Comparison of ENCODE assay signal across 1 cellular context in the genomic region with DNA sequence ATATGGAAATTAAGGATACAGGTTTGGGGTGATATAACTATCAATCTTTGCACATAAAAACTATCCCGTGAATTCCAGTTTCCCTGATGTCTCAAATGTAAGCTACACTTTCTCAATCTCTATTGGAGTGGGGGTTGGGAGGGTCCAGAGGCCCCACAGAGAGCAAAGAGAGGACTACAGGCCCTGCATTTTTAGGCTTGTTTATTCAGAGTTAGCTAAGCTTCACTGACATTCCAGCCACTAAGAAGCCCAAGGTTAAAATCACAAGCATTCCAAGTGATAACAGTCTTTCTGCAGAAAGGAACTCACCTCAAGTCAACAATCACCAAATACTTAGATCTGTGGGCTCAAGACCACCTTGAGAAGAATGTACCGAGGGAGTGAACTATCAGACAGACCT.
A peak's percentile ranks its signal among the peaks of the same experiment; 100 is the strongest.
TF ChIP-seq lines count a peak whose summit lies in the region.

No MANE protein-coding gene starts in this region.

TF ChIP-seq in HepG2, 621 proteins besides CTCF, POLR2A, EP300 and RAD21 (continued from another document and continues in another):
- TF ChIP-seq, protein P1, sequence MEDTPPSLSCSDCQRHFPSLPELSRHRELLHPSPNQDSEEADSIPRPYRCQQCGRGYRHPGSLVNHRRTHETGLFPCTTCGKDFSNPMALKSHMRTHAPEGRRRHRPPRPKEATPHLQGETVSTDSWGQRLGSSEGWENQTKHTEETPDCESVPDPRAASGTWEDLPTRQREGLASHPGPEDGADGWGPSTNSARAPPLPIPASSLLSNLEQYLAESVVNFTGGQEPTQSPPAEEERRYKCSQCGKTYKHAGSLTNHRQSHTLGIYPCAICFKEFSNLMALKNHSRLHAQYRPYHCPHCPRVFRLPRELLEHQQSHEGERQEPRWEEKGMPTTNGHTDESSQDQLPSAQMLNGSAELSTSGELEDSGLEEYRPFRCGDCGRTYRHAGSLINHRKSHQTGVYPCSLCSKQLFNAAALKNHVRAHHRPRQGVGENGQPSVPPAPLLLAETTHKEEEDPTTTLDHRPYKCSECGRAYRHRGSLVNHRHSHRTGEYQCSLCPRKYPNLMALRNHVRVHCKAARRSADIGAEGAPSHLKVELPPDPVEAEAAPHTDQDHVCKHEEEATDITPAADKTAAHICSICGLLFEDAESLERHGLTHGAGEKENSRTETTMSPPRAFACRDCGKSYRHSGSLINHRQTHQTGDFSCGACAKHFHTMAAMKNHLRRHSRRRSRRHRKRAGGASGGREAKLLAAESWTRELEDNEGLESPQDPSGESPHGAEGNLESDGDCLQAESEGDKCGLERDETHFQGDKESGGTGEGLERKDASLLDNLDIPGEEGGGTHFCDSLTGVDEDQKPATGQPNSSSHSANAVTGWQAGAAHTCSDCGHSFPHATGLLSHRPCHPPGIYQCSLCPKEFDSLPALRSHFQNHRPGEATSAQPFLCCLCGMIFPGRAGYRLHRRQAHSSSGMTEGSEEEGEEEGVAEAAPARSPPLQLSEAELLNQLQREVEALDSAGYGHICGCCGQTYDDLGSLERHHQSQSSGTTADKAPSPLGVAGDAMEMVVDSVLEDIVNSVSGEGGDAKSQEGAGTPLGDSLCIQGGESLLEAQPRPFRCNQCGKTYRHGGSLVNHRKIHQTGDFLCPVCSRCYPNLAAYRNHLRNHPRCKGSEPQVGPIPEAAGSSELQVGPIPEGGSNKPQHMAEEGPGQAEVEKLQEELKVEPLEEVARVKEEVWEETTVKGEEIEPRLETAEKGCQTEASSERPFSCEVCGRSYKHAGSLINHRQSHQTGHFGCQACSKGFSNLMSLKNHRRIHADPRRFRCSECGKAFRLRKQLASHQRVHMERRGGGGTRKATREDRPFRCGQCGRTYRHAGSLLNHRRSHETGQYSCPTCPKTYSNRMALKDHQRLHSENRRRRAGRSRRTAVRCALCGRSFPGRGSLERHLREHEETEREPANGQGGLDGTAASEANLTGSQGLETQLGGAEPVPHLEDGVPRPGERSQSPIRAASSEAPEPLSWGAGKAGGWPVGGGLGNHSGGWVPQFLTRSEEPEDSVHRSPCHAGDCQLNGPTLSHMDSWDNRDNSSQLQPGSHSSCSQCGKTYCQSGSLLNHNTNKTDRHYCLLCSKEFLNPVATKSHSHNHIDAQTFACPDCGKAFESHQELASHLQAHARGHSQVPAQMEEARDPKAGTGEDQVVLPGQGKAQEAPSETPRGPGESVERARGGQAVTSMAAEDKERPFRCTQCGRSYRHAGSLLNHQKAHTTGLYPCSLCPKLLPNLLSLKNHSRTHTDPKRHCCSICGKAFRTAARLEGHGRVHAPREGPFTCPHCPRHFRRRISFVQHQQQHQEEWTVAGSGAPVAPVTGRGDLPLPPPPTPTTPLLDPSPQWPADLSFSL (CRISPR knock-in tag; IDR thresholded peaks at IDR 0.05) = no peak
- peak; percentile 54 for TF ChIP-seq ZEB1 (IDR thresholded peaks at IDR 0.05; ENCODE audit: insufficient replicate concordance, low read depth)
- TF ChIP-seq ZNF124 (CRISPR knock-in tag; IDR thresholded peaks at IDR 0.05) = 0 out of 2 replicates have a peak, but pooled peaks have one; percentile 44
- TF ChIP-seq ZNF788 (CRISPR knock-in tag; IDR thresholded peaks at IDR 0.05; ENCODE audit: borderline replicate concordance) = no peak; the same call in 1 of the 2 replicates
- TF ChIP-seq KMT2A (CRISPR knock-in tag; IDR thresholded peaks at IDR 0.05) = no peak
- peak; percentile 89 for TF ChIP-seq FOXO1 (CRISPR knock-in tag; IDR thresholded peaks at IDR 0.05)
- no peak for TF ChIP-seq ZBTB1 (CRISPR knock-in tag; IDR thresholded peaks at IDR 0.05; ENCODE audit: borderline replicate concordance)
- TF ChIP-seq RARA (CRISPR knock-in tag; IDR thresholded peaks at IDR 0.05) = peak; percentile 59
- TF ChIP-seq, protein P2, sequence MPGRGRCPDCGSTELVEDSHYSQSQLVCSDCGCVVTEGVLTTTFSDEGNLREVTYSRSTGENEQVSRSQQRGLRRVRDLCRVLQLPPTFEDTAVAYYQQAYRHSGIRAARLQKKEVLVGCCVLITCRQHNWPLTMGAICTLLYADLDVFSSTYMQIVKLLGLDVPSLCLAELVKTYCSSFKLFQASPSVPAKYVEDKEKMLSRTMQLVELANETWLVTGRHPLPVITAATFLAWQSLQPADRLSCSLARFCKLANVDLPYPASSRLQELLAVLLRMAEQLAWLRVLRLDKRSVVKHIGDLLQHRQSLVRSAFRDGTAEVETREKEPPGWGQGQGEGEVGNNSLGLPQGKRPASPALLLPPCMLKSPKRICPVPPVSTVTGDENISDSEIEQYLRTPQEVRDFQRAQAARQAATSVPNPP (CRISPR knock-in tag; IDR thresholded peaks at IDR 0.05) = no peak; the same call in 1 of the 2 replicates
- peak; percentile 82 for TF ChIP-seq MIXL1 (CRISPR knock-in tag; IDR thresholded peaks at IDR 0.05)
- TF ChIP-seq, protein P3, sequence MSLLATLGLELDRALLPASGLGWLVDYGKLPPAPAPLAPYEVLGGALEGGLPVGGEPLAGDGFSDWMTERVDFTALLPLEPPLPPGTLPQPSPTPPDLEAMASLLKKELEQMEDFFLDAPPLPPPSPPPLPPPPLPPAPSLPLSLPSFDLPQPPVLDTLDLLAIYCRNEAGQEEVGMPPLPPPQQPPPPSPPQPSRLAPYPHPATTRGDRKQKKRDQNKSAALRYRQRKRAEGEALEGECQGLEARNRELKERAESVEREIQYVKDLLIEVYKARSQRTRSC (CRISPR knock-in tag; IDR thresholded peaks at IDR 0.05; ENCODE audit: low read depth) = no peak
- TF ChIP-seq SP5 (CRISPR knock-in tag; IDR thresholded peaks at IDR 0.05; ENCODE audit: borderline replicate concordance, low read depth) = 0 out of 2 replicates have a peak, but pooled peaks have one; percentile 13
- TF ChIP-seq, protein P4, sequence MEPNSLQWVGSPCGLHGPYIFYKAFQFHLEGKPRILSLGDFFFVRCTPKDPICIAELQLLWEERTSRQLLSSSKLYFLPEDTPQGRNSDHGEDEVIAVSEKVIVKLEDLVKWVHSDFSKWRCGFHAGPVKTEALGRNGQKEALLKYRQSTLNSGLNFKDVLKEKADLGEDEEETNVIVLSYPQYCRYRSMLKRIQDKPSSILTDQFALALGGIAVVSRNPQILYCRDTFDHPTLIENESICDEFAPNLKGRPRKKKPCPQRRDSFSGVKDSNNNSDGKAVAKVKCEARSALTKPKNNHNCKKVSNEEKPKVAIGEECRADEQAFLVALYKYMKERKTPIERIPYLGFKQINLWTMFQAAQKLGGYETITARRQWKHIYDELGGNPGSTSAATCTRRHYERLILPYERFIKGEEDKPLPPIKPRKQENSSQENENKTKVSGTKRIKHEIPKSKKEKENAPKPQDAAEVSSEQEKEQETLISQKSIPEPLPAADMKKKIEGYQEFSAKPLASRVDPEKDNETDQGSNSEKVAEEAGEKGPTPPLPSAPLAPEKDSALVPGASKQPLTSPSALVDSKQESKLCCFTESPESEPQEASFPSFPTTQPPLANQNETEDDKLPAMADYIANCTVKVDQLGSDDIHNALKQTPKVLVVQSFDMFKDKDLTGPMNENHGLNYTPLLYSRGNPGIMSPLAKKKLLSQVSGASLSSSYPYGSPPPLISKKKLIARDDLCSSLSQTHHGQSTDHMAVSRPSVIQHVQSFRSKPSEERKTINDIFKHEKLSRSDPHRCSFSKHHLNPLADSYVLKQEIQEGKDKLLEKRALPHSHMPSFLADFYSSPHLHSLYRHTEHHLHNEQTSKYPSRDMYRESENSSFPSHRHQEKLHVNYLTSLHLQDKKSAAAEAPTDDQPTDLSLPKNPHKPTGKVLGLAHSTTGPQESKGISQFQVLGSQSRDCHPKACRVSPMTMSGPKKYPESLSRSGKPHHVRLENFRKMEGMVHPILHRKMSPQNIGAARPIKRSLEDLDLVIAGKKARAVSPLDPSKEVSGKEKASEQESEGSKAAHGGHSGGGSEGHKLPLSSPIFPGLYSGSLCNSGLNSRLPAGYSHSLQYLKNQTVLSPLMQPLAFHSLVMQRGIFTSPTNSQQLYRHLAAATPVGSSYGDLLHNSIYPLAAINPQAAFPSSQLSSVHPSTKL (CRISPR knock-in tag; IDR thresholded peaks at IDR 0.05) = peak; percentile 92
- TF ChIP-seq, protein P5, sequence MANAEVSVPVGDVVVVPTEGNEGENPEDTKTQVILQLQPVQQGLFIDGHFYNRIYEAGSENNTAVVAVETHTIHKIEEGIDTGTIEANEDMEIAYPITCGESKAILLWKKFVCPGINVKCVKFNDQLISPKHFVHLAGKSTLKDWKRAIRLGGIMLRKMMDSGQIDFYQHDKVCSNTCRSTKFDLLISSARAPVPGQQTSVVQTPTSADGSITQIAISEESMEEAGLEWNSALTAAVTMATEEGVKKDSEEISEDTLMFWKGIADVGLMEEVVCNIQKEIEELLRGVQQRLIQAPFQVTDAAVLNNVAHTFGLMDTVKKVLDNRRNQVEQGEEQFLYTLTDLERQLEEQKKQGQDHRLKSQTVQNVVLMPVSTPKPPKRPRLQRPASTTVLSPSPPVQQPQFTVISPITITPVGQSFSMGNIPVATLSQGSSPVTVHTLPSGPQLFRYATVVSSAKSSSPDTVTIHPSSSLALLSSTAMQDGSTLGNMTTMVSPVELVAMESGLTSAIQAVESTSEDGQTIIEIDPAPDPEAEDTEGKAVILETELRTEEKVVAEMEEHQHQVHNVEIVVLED (CRISPR knock-in tag; IDR thresholded peaks at IDR 0.05; ENCODE audit: borderline replicate concordance) = no peak; the same call in 1 of the 2 replicates
- no peak for TF ChIP-seq NFKBIZ (CRISPR knock-in tag; IDR thresholded peaks at IDR 0.05)
- TF ChIP-seq, protein P6, sequence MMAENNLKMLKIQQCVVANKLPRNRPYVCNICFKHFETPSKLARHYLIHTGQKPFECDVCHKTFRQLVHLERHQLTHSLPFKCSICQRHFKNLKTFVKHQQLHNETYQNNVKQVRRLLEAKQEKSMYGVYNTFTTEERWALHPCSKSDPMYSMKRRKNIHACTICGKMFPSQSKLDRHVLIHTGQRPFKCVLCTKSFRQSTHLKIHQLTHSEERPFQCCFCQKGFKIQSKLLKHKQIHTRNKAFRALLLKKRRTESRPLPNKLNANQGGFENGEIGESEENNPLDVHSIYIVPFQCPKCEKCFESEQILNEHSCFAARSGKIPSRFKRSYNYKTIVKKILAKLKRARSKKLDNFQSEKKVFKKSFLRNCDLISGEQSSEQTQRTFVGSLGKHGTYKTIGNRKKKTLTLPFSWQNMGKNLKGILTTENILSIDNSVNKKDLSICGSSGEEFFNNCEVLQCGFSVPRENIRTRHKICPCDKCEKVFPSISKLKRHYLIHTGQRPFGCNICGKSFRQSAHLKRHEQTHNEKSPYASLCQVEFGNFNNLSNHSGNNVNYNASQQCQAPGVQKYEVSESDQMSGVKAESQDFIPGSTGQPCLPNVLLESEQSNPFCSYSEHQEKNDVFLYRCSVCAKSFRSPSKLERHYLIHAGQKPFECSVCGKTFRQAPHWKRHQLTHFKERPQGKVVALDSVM (CRISPR knock-in tag; IDR thresholded peaks at IDR 0.05) = no peak
- no peak for TF ChIP-seq MBD4 (IDR thresholded peaks at IDR 0.05; ENCODE audit: borderline replicate concordance, low read length)
- no peak for TF ChIP-seq ISX (CRISPR knock-in tag; conservative IDR thresholded peaks at IDR 0.05)
- no peak for TF ChIP-seq ZNF674 (CRISPR knock-in tag; IDR thresholded peaks at IDR 0.05; ENCODE audit: low read depth)
- TF ChIP-seq HOXA7 (CRISPR knock-in tag; IDR thresholded peaks at IDR 0.05) = no peak
- no peak for TF ChIP-seq SIN3A (IDR thresholded peaks at IDR 0.05; ENCODE audit: borderline replicate concordance, low read depth, low read length)
- TF ChIP-seq ZBTB3 (CRISPR knock-in tag; IDR thresholded peaks at IDR 0.05; ENCODE audit: borderline replicate concordance, low read depth) = no peak
- TF ChIP-seq ZNF207 (IDR thresholded peaks at IDR 0.05; ENCODE audit: borderline replicate concordance) = no peak
- TF ChIP-seq, protein P7, sequence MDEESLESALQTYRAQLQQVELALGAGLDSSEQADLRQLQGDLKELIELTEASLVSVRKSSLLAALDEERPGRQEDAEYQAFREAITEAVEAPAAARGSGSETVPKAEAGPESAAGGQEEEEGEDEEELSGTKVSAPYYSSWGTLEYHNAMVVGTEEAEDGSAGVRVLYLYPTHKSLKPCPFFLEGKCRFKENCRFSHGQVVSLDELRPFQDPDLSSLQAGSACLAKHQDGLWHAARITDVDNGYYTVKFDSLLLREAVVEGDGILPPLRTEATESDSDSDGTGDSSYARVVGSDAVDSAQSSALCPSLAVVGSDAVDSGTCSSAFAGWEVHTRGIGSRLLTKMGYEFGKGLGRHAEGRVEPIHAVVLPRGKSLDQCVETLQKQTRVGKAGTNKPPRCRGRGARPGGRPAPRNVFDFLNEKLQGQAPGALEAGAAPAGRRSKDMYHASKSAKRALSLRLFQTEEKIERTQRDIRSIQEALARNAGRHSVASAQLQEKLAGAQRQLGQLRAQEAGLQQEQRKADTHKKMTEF (CRISPR knock-in tag; IDR thresholded peaks at IDR 0.05) = peak; percentile 74
- peak; percentile 92; the same call in 1 of the 2 replicates for TF ChIP-seq FOXJ3 (CRISPR knock-in tag; IDR thresholded peaks at IDR 0.05; ENCODE audit: borderline replicate concordance)
- TF ChIP-seq, protein P8, sequence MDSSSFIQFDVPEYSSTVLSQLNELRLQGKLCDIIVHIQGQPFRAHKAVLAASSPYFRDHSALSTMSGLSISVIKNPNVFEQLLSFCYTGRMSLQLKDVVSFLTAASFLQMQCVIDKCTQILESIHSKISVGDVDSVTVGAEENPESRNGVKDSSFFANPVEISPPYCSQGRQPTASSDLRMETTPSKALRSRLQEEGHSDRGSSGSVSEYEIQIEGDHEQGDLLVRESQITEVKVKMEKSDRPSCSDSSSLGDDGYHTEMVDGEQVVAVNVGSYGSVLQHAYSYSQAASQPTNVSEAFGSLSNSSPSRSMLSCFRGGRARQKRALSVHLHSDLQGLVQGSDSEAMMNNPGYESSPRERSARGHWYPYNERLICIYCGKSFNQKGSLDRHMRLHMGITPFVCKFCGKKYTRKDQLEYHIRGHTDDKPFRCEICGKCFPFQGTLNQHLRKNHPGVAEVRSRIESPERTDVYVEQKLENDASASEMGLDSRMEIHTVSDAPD (CRISPR knock-in tag; IDR thresholded peaks at IDR 0.05) = no peak
- TF ChIP-seq ZNF777 (CRISPR knock-in tag; IDR thresholded peaks at IDR 0.05) = no peak
- no peak for TF ChIP-seq CHD4 (IDR thresholded peaks at IDR 0.05; ENCODE audit: borderline replicate concordance, low read length)
- TF ChIP-seq ATF1 (CRISPR knock-in tag; IDR thresholded peaks at IDR 0.05) = no peak
- no peak for TF ChIP-seq ZNF234 (CRISPR knock-in tag; conservative IDR thresholded peaks at IDR 0.05)
- no peak for TF ChIP-seq ZNF839 (CRISPR knock-in tag; IDR thresholded peaks at IDR 0.05; ENCODE audit: borderline replicate concordance)
- TF ChIP-seq NCOR1 (IDR thresholded peaks at IDR 0.05; ENCODE audit: borderline replicate concordance, low read length) = peak; percentile 22; the same call in 1 of the 2 replicates
- TF ChIP-seq ZNF20 (CRISPR knock-in tag; IDR thresholded peaks at IDR 0.05) = no peak
- TF ChIP-seq, protein P9, sequence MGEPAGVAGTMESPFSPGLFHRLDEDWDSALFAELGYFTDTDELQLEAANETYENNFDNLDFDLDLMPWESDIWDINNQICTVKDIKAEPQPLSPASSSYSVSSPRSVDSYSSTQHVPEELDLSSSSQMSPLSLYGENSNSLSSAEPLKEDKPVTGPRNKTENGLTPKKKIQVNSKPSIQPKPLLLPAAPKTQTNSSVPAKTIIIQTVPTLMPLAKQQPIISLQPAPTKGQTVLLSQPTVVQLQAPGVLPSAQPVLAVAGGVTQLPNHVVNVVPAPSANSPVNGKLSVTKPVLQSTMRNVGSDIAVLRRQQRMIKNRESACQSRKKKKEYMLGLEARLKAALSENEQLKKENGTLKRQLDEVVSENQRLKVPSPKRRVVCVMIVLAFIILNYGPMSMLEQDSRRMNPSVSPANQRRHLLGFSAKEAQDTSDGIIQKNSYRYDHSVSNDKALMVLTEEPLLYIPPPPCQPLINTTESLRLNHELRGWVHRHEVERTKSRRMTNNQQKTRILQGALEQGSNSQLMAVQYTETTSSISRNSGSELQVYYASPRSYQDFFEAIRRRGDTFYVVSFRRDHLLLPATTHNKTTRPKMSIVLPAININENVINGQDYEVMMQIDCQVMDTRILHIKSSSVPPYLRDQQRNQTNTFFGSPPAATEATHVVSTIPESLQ (CRISPR knock-in tag; conservative IDR thresholded peaks at IDR 0.05) = no peak
- TF ChIP-seq EED (CRISPR knock-in tag; IDR thresholded peaks at IDR 0.05) = no peak
